Comparison of ENCODE assay signal across 1 cellular context in the genomic region with DNA sequence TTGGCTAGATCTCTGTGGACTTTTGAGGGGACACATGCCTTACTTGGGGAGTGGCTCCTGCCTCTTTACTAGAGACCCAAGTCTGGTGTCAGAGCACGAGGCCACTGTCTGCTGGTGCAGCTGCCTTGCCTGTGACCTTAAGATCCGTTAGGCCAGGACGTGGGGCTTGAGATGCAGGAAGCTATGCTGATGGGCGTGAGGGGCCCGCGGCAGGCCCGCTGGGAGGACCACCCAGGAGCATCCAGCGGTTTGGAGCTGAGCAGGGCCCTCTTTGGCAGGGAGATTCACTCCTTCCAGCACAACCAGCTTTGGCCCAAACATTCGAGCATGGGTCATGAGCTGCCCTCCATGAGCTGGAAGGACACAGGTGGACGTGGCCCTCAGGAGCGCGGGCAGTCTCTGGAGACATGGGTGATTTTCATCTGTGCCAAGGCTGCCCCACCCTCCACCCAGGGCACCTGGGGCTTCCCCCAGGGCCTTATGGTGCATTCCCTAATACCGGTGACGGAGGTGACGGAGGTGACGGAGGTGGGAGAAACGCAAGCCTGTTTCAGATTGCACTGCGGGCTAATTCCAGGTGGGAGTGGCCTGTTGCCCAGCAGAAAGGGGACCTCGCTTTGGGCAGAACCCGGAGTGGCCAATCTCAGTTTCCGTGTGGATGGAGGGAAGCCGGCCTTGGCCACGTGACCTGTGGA.
TF ChIP-seq lines count a peak whose summit lies in the region.

No MANE protein-coding gene starts in this region.

TF ChIP-seq in HCT116, 20 proteins besides CTCF, POLR2A, EP300 and RAD21:
- TF ChIP-seq, protein P1, sequence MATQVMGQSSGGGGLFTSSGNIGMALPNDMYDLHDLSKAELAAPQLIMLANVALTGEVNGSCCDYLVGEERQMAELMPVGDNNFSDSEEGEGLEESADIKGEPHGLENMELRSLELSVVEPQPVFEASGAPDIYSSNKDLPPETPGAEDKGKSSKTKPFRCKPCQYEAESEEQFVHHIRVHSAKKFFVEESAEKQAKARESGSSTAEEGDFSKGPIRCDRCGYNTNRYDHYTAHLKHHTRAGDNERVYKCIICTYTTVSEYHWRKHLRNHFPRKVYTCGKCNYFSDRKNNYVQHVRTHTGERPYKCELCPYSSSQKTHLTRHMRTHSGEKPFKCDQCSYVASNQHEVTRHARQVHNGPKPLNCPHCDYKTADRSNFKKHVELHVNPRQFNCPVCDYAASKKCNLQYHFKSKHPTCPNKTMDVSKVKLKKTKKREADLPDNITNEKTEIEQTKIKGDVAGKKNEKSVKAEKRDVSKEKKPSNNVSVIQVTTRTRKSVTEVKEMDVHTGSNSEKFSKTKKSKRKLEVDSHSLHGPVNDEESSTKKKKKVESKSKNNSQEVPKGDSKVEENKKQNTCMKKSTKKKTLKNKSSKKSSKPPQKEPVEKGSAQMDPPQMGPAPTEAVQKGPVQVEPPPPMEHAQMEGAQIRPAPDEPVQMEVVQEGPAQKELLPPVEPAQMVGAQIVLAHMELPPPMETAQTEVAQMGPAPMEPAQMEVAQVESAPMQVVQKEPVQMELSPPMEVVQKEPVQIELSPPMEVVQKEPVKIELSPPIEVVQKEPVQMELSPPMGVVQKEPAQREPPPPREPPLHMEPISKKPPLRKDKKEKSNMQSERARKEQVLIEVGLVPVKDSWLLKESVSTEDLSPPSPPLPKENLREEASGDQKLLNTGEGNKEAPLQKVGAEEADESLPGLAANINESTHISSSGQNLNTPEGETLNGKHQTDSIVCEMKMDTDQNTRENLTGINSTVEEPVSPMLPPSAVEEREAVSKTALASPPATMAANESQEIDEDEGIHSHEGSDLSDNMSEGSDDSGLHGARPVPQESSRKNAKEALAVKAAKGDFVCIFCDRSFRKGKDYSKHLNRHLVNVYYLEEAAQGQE (IDR thresholded peaks at IDR 0.05; ENCODE audit: low read depth): no peak
- TF ChIP-seq POLR2AphosphoS5 (IDR thresholded peaks at IDR 0.05; ENCODE audit: low read depth, low read length): peak; percentile 17; the same call in 1 of the 2 replicates
